Comparison of ENCODE assay signal across 12 cellular contexts in the genomic region with DNA sequence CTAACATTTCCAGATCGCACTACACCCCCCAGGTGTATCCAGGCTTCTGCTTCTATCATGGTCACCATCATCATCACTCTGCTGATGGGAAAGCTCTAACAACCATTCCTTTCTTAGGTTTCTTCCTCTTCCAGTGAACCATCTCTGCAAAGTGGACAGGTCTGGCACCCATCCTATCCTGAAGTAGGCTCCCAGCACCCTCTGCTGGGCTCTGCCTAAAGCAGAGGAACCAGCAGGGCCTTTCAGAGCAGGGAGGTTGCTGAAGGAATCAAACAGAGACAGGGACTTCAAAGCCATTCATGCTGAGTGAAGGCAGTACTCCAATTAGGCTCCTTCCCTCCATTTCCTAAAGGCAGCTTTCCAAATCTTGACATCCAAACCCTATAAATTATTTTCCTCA. TPM values are rescaled to one million over a fixed set of nuclear protein-coding genes. Genes with fewer than 3 reads are reported as not detected.
DNase-seq lines count a peak whose midpoint lies in the region; ATAC-seq and TF ChIP-seq lines count a peak whose summit lies in the region.
"Had no signal": no experiment of that assay in that cellular context is flagged by ENCODE, and none has a peak within 500 bp of the region (broad histone marks: within the 10 kb centered on the region; RNA-seq: fewer than 3 reads in every experiment).

No MANE protein-coding gene starts in this region.

- no peaks in the 10 kb centered on the region for H3K36me3 Mint-ChIP-seq in GM23338 (ENCODE audit: low read depth)
- H3K36me3 Mint-ChIP-seq in activated CD8-positive, alpha-beta memory T cell treated with anti-CD3 and anti-CD28 coated beads, Interleukin-2, amount 10 ng/mL, durations not matched to agents 7 days and 5 days = no peaks in the 10 kb centered on the region

- H3K9me3 Mint-ChIP-seq in GM23338 = no peaks in the 10 kb centered on the region; the same call in 2 of the 3 replicates
- no peaks in the 10 kb centered on the region for H3K9me3 Mint-ChIP-seq in activated CD8-positive, alpha-beta memory T cell treated with anti-CD3 and anti-CD28 coated beads, Interleukin-2, amount 10 ng/mL, durations not matched to agents 7 days and 5 days (ENCODE audit: low read depth)
- H3K9me3 Mint-ChIP-seq: naive B cell had no signal

- H3K4me1 ChIP-seq in GM23338 (ENCODE audit: insufficient read depth) (no peaks in the 10 kb centered on the region), ascending aorta (no peaks in the 10 kb centered on the region)

- H3K4me2 ChIP-seq in GM23338 = no peak overlapping the region

- H3K27me3 ChIP-seq in GM23338 (ENCODE audit: insufficient read depth) (no peaks in the 10 kb centered on the region), ascending aorta (no peaks in the 10 kb centered on the region)

- DNase-seq in AML-193 (lab: John Stamatoyannopoulos, UW) (peak; percentile 17 to 32), GM23338 (ENCODE audit: low spot score) (peak; percentile 41), RKO (ENCODE audit: low spot score) (peak; percentile 24), fibroblast of pulmonary artery (ENCODE audit: low read depth) (no peak), ascending aorta (ENCODE audit: low spot score in 2 of 2) (no peak), left ventricle myocardium superior (no peak)
- DNase-seq in activated CD8-positive, alpha-beta memory T cell treated with anti-CD3 and anti-CD28 coated beads, Interleukin-2, amount 10 ng/mL, durations not matched to agents 7 days and 5 days = no peak
- DNase-seq: GDM1; naive B cell; NCI-H446 treated with DMSO at 0.1 percent for 48 hours; stimulated activated naive CD4-positive, alpha-beta T cell treated with Interleukin-2 at 50 U/mL for 16 hours had no signal

- H3K36me3 ChIP-seq in GM23338 (ENCODE audit: insufficient read depth) = no peaks in the 10 kb centered on the region
- H3K36me3 ChIP-seq in ascending aorta = no peaks in the 10 kb centered on the region

- TF ChIP-seq CTCF in GM23338 (conservative IDR thresholded peaks at IDR 0.05; ENCODE audit: low read depth in 2 of 2) = peak; percentile 38 to 81
- peak; percentile 7 for TF ChIP-seq CTCF in fibroblast of pulmonary artery (IDR thresholded peaks at IDR 0.05; ENCODE audit: low read length, missing control alignments)
- TF ChIP-seq CTCF in ascending aorta (IDR thresholded peaks at IDR 0.05) = no peak

- H3K9me3 ChIP-seq in ascending aorta = no peaks in the 10 kb centered on the region

- CTCF ChIA-PET in activated CD8-positive, alpha-beta memory T cell treated with anti-CD3 and anti-CD28 coated beads, Interleukin-2, amount 10 ng/mL, durations not matched to agents 7 days and 5 days (lab: Charles Lee) = interaction anchor here (1.8 kb wide), 1 partner anchor 13 kb away, joined by 6 read pairs; no protein-coding TSS in a partner anchor

- no peak overlapping the region for H2AFZ ChIP-seq in GM23338

- H3K79me2 ChIP-seq in GM23338 (replicated peaks; ENCODE audit: insufficient read depth) = no peaks in the 10 kb centered on the region

- H3K4me3 ChIP-seq in GM23338 (no peak overlapping the region), fibroblast of pulmonary artery (replicated peaks; ENCODE audit: low read depth, low read length) (no peak overlapping the region), ascending aorta (no peak overlapping the region)

- ATAC-seq in GM23338 (peak; percentile 59), GM21526 (IDR thresholded peaks at IDR 0.05; ENCODE audit: low FRiP score, unreplicated experiment) (no peak), left ventricle myocardium superior (no peak)
- ATAC-seq in activated CD8-positive, alpha-beta memory T cell treated with anti-CD3 and anti-CD28 coated beads, Interleukin-2, amount 10 ng/mL, durations not matched to agents 7 days and 5 days = no peak

- H3K27ac ChIP-seq in GM23338 (ENCODE audit: low read depth) (no peak overlapping the region), ascending aorta (no peak overlapping the region)

- H3K27me3 Mint-ChIP-seq in GM23338 (ENCODE audit: insufficient read depth, low read depth, poor library complexity) = peaks cover 2% of the 10 kb centered on the region
- peaks cover 4% of the 10 kb centered on the region for H3K27me3 Mint-ChIP-seq in activated CD8-positive, alpha-beta memory T cell treated with anti-CD3 and anti-CD28 coated beads, Interleukin-2, amount 10 ng/mL, durations not matched to agents 7 days and 5 days

- intact Hi-C loops in ascending aorta (cut with DNase I) (loop anchor here (5.0 kb wide), 1 partner anchor 1108 kb away; no protein-coding TSS in a partner anchor), left ventricle myocardium superior (cut with micrococcal nuclease) (no loop called here)

- peaks cover 4% of the 10 kb centered on the region; the same call in 2 of the 3 replicates for H3K4me1 Mint-ChIP-seq in GM23338
- H3K4me1 Mint-ChIP-seq in activated CD8-positive, alpha-beta memory T cell treated with anti-CD3 and anti-CD28 coated beads, Interleukin-2, amount 10 ng/mL, durations not matched to agents 7 days and 5 days = no peaks in the 10 kb centered on the region
- H3K4me1 Mint-ChIP-seq: naive B cell had no signal

- H3K27ac Mint-ChIP-seq in GM23338 = no peak overlapping the region
- H3K27ac Mint-ChIP-seq in activated CD8-positive, alpha-beta memory T cell treated with anti-CD3 and anti-CD28 coated beads, Interleukin-2, amount 10 ng/mL, durations not matched to agents 7 days and 5 days = no peak overlapping the region
- H3K27ac Mint-ChIP-seq: naive B cell had no signal

- no peaks in the 10 kb centered on the region for H3F3A ChIP-seq in GM23338 (replicated peaks; ENCODE audit: low read depth)

- no peaks in the 10 kb centered on the region for H4K20me1 ChIP-seq in GM23338 (replicated peaks; ENCODE audit: insufficient read depth)

- no peaks in the 10 kb centered on the region for H3K9me2 ChIP-seq in GM23338 (ENCODE audit: insufficient read depth)

- no peak overlapping the region for H3K4me3 Mint-ChIP-seq in GM23338
- no peak overlapping the region for H3K4me3 Mint-ChIP-seq in activated CD8-positive, alpha-beta memory T cell treated with anti-CD3 and anti-CD28 coated beads, Interleukin-2, amount 10 ng/mL, durations not matched to agents 7 days and 5 days
- H3K4me3 Mint-ChIP-seq: naive B cell had no signal

TF ChIP-seq in GM23338, 12 proteins besides CTCF, POLR2A, EP300 and RAD21:
- TF ChIP-seq, protein P1, sequence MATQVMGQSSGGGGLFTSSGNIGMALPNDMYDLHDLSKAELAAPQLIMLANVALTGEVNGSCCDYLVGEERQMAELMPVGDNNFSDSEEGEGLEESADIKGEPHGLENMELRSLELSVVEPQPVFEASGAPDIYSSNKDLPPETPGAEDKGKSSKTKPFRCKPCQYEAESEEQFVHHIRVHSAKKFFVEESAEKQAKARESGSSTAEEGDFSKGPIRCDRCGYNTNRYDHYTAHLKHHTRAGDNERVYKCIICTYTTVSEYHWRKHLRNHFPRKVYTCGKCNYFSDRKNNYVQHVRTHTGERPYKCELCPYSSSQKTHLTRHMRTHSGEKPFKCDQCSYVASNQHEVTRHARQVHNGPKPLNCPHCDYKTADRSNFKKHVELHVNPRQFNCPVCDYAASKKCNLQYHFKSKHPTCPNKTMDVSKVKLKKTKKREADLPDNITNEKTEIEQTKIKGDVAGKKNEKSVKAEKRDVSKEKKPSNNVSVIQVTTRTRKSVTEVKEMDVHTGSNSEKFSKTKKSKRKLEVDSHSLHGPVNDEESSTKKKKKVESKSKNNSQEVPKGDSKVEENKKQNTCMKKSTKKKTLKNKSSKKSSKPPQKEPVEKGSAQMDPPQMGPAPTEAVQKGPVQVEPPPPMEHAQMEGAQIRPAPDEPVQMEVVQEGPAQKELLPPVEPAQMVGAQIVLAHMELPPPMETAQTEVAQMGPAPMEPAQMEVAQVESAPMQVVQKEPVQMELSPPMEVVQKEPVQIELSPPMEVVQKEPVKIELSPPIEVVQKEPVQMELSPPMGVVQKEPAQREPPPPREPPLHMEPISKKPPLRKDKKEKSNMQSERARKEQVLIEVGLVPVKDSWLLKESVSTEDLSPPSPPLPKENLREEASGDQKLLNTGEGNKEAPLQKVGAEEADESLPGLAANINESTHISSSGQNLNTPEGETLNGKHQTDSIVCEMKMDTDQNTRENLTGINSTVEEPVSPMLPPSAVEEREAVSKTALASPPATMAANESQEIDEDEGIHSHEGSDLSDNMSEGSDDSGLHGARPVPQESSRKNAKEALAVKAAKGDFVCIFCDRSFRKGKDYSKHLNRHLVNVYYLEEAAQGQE (IDR thresholded peaks at IDR 0.05; ENCODE audit: unreplicated experiment) = no peak
- TF ChIP-seq NANOG (IDR thresholded peaks at IDR 0.05; ENCODE audit: borderline replicate concordance) = no peak
TF ChIP-seq in GM23338: peak in this region for 0.

RNA-seq across cellular contexts. Expression of a gene that starts 27.2 kb away (rescaled TPM):
- 5.7 and 6.0 TPM in 2 replicates for total RNA-seq in GM23338 (2014; rRNA removed; shearing (Covaris generic))
- polyA plus RNA-seq in GM23338 (2016; fragmentation: Nextera tagmentation; extraction: Ambion mirVana) = 1.6 and 2.0 TPM in 2 replicates
- 1.2 TPM for total RNA-seq in ascending aorta
- 1.3 TPM for total RNA-seq in left ventricle myocardium superior
- total RNA-seq in activated CD8-positive, alpha-beta memory T cell treated with anti-CD3 and anti-CD28 coated beads, Interleukin-2, amount 10 ng/mL, durations not matched to agents 7 days and 5 days = under 1 TPM in 1 of 2 experiments, not detected in 1; 0.09 TPM

Comparison
In these comparisons a context has a peak if more than half of its experiments do, and no peak if none do; other contexts are left out.
1. DNase-seq: peak in AML-193 (2 of 2), GM23338 (single experiment) and RKO (single experiment); none in fibroblast of pulmonary artery (single experiment), ascending aorta (0 of 2), left ventricle myocardium superior (single experiment) and activated CD8-positive, alpha-beta memory T cell treated with anti-CD3 and anti-CD28 coated beads, Interleukin-2, amount 10 ng/mL, durations not matched to agents 7 days and 5 days (single experiment).
2. CTCF ChIP-seq: peak in GM23338 (2 of 2) and fibroblast of pulmonary artery (single experiment); none in ascending aorta (0 of 3).